17 cellular contexts compared by ENCODE assay signal in the genomic region with DNA sequence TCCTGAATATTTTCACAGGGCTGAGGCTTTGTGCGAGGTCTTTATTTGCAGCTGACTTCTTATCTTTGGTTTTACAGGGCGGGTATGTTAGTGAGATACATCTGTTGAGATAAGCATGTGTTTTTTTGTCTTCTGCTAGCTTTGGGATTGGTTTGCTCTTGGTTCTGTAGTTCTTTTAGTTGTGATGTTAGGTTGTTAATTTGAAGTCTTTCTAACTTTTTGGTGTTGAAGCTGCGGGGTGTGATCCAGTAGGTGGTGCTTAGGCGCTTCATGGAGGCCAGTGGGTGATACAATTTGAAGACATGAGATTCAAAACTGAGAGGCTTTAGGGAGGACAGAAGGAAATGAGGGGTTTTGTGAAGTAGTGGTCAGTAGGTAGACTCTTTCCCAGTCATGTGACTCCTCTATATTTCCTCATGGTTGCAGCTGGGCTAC.
A peak's percentile ranks its signal among the peaks of the same experiment; 100 is the strongest.
DNase-seq lines count a peak whose midpoint lies in the region; ATAC-seq, FAIRE-seq and TF ChIP-seq lines count a peak whose summit lies in the region.
"Had no signal": no experiment of that assay in that cellular context is flagged by ENCODE, and none has a peak within 500 bp of the region (broad histone marks: within the 10 kb centered on the region; RNA-seq: fewer than 3 reads in every experiment).

No MANE protein-coding gene starts in this region.

- FAIRE-seq in HTR-8/SVneo (lab: Jason Lieb, UNC), result no peak

- peak; percentile 2; the same call in 2 of the 3 replicates for ATAC-seq in DND-41 (ENCODE audit: insufficient read depth, low read depth)
- ATAC-seq in activated T-helper 17 cell treated with anti-CD3 and anti-CD28 coated beads, Interleukin-2, amount 50 U/mL, for 72 hours (replicated peaks), result no peak
- no peak for ATAC-seq in memory B cell (ENCODE audit: low read depth)
- ATAC-seq: left lung had no signal

- H4K20me1 ChIP-seq in BLaER1 treated with 17β-estradiol and CSF1 and Interleukin-3, amounts not matched to agents 10 nM and 100 nM, result no peaks in the 10 kb centered on the region
- no peaks in the 10 kb centered on the region for H4K20me1 ChIP-seq in DND-41 (ENCODE audit: insufficient read depth, low read length)

- H3K27ac ChIP-seq in BLaER1 treated with 17β-estradiol and CSF1 and Interleukin-3, amounts not matched to agents 10 nM and 100 nM, result peak overlapping the region in 8 of 11 experiments; percentile 59 to 83 (median 72); a peak in 16 of 22 replicates
- H3K27ac ChIP-seq in DND-41 (ENCODE audit: low read length) (peak overlapping the region; percentile 94), prostate gland (no peak overlapping the region)

- H3K36me3 ChIP-seq in BLaER1 treated with 17β-estradiol and CSF1 and Interleukin-3, amounts not matched to agents 10 nM and 100 nM, result no peaks in the 10 kb centered on the region
- H3K36me3 ChIP-seq in DND-41 (ENCODE audit: insufficient read depth, low read length) (no peaks in the 10 kb centered on the region), prostate gland (no peaks in the 10 kb centered on the region)
- H3K36me3 ChIP-seq: left lung had no signal

- peaks cover 14 to 31% (median 26%) of the 10 kb centered on the region in 11 experiments; a peak in 21 of 22 replicates for H3K9me3 ChIP-seq in BLaER1 treated with 17β-estradiol and CSF1 and Interleukin-3, amounts not matched to agents 10 nM and 100 nM (replicated peaks in 1 of 11)
- no peaks in the 10 kb centered on the region for H3K9me3 ChIP-seq in DND-41 (ENCODE audit: insufficient read depth, low read length, severe bottlenecking)
- no peaks in the 10 kb centered on the region for H3K9me3 ChIP-seq in prostate gland
- H3K9me3 ChIP-seq: left lung had no signal

- 82% methylated on average over 4 of the region's 4 CpGs for WGBS in prostate gland

- TF ChIP-seq POLR2A in prostate gland (IDR thresholded peaks at IDR 0.05), result no peak

- peaks cover 8% of the 10 kb centered on the region for H3K36me3 Mint-ChIP-seq in activated T-helper 17 cell treated with anti-CD3 and anti-CD28 coated beads, Interleukin-2, amount 50 U/mL, for 72 hours (ENCODE audit: low read depth)
- peaks cover 3% of the 10 kb centered on the region for H3K36me3 Mint-ChIP-seq in memory B cell

- H3K4me1 Mint-ChIP-seq in activated T-helper 17 cell treated with anti-CD3 and anti-CD28 coated beads, Interleukin-2, amount 50 U/mL, for 72 hours, result peaks cover 28% of the 10 kb centered on the region
- H3K4me1 Mint-ChIP-seq in memory B cell, result peaks cover 14% of the 10 kb centered on the region

- peak overlapping the region; percentile 65 for H3K4me3 Mint-ChIP-seq in activated T-helper 17 cell treated with anti-CD3 and anti-CD28 coated beads, Interleukin-2, amount 50 U/mL, for 72 hours
- H3K4me3 Mint-ChIP-seq in memory B cell, result no peak overlapping the region
- H3K4me3 Mint-ChIP-seq: HFFc6 had no signal

- no peak overlapping the region; a peak in 1 of 20 replicates for H3K4me3 ChIP-seq in BLaER1 treated with 17β-estradiol and CSF1 and Interleukin-3, amounts not matched to agents 10 nM and 100 nM
- H3K4me3 ChIP-seq in DND-41 (ENCODE audit: low read depth in 1 of 2, low read length in 2 of 2) (peak overlapping the region in 1 of 2 experiments; percentile 42; a peak in 2 of 4 replicates), prostate gland (no peak overlapping the region)
- H3K4me3 ChIP-seq: left lung had no signal

- H3K9me3 Mint-ChIP-seq in activated T-helper 17 cell treated with anti-CD3 and anti-CD28 coated beads, Interleukin-2, amount 50 U/mL, for 72 hours, result peaks cover 11% of the 10 kb centered on the region
- peaks cover 3% of the 10 kb centered on the region for H3K9me3 Mint-ChIP-seq in memory B cell
- H3K9me3 Mint-ChIP-seq: HFFc6 had no signal

- TF ChIP-seq CTCF in DND-41 (IDR thresholded peaks at IDR 0.05; ENCODE audit: borderline replicate concordance, extremely low read depth, low read length, poor library complexity, severe bottlenecking), result peak; percentile 41
- no peak for TF ChIP-seq CTCF in prostate gland (IDR thresholded peaks at IDR 0.05)

- intact Hi-C loops in prostate gland (cut with DNase I), result no loop called here

- H3K27ac Mint-ChIP-seq in activated T-helper 17 cell treated with anti-CD3 and anti-CD28 coated beads, Interleukin-2, amount 50 U/mL, for 72 hours, result peak overlapping the region; percentile 88
- H3K27ac Mint-ChIP-seq in memory B cell, result peak overlapping the region; percentile 14
- H3K27ac Mint-ChIP-seq: HFFc6 had no signal

- no peaks in the 10 kb centered on the region for H3K27me3 ChIP-seq in BLaER1 treated with 17β-estradiol and CSF1 and Interleukin-3, amounts not matched to agents 10 nM and 100 nM
- H3K27me3 ChIP-seq in DND-41 (ENCODE audit: insufficient read depth, low read length, poor library complexity) (no peaks in the 10 kb centered on the region), prostate gland (replicated peaks; ENCODE audit: insufficient read depth) (no peaks in the 10 kb centered on the region)
- H3K27me3 ChIP-seq: left lung had no signal

- peaks cover 27 to 72% (median 56%) of the 10 kb centered on the region in 10 experiments for H3K4me1 ChIP-seq in BLaER1 treated with 17β-estradiol and CSF1 and Interleukin-3, amounts not matched to agents 10 nM and 100 nM
- H3K4me1 ChIP-seq in DND-41 (ENCODE audit: insufficient read depth, low read length), result peaks cover 87% of the 10 kb centered on the region
- H3K4me1 ChIP-seq in prostate gland (replicated peaks), result peaks cover 3% of the 10 kb centered on the region

- H3K79me2 ChIP-seq in DND-41 (ENCODE audit: insufficient read depth, low read length), result no peaks in the 10 kb centered on the region

- H3K27me3 Mint-ChIP-seq in activated T-helper 17 cell treated with anti-CD3 and anti-CD28 coated beads, Interleukin-2, amount 50 U/mL, for 72 hours, result no peaks in the 10 kb centered on the region
- no peaks in the 10 kb centered on the region for H3K27me3 Mint-ChIP-seq in memory B cell

- no peak overlapping the region for H2AFZ ChIP-seq in DND-41 (ENCODE audit: low read depth, low read length)

- H3K9ac ChIP-seq in BLaER1 treated with 17β-estradiol and CSF1 and Interleukin-3, amounts not matched to agents 10 nM and 100 nM, result no peak overlapping the region; a peak in 1 of 22 replicates
- H3K9ac ChIP-seq in DND-41 (ENCODE audit: low read depth, low read length), result peak overlapping the region; percentile 55

- H3K4me2 ChIP-seq in BLaER1 treated with 17β-estradiol and CSF1 and Interleukin-3, amounts not matched to agents 10 nM and 100 nM, result peak overlapping the region; percentile 58 to 93 (median 83); a peak in 19 of 22 replicates
- peak overlapping the region; percentile 51 for H3K4me2 ChIP-seq in DND-41 (ENCODE audit: insufficient read depth, low read length)

- DNase-seq in DND-41 (peak; percentile 47), memory B cell (ENCODE audit: low spot score in 2 of 2) (no peak), HTR-8/SVneo (ENCODE audit: insufficient read length, low spot score) (no peak), hippocampal formation (lab: John Stamatoyannopoulos, UW) (no peak), prostate gland (ENCODE audit: low spot score) (no peak)
- DNase-seq: activated CD4-positive, alpha-beta T cell treated with anti-CD3 and anti-CD28 coated beads for 4 hours; activated effector memory CD4-positive, alpha-beta T cell treated with anti-CD3 and anti-CD28 coated beads, Interleukin-2, amount 50 U/mL, for 16 hours; AML-193; DMS53; HFFc6; KBM-7; left lung; NCI-H1105; NCI-H748 treated with DMSO at 0.1 percent for 48 hours; stimulated activated naive CD4-positive, alpha-beta T cell had no signal

Comparison
In these comparisons a context has a peak if more than half of its experiments do, and no peak if none do; other contexts are left out.
1. H3K27ac ChIP-seq: peak in BLaER1 treated with 17β-estradiol and CSF1 and Interleukin-3, amounts not matched to agents 10 nM and 100 nM (8 of 11) and DND-41 (single experiment); none in prostate gland (0 of 2).